9 cellular contexts compared by ENCODE assay signal in genomic region chr9:91001146-91001611, GRCh38.
A peak's percentile ranks its signal among the peaks of the same experiment; 100 is the strongest.
DNase-seq lines count a peak whose midpoint lies in the region; ATAC-seq and TF ChIP-seq lines count a peak whose summit lies in the region.
"Had no signal": no experiment of that assay in that cellular context is flagged by ENCODE, and none has a peak within 500 bp of the region (broad histone marks: within the 10 kb centered on the region; RNA-seq: fewer than 3 reads in every experiment).

No MANE protein-coding gene starts in this region.

- H3K4me3 ChIP-seq in BJ (ENCODE audit: low read depth, low read length) (no peak overlapping the region), PC-9 (no peak overlapping the region), H7 (ENCODE audit: insufficient read depth, low read depth, low read length) (no peak overlapping the region), hepatocyte (no peak overlapping the region)

- H3K27me3 ChIP-seq in BJ (ENCODE audit: control insufficient read depth, insufficient read depth, low read length) = no peaks in the 10 kb centered on the region
- H3K27me3 ChIP-seq in PC-9 (ENCODE audit: insufficient read depth, low read depth) = no peaks in the 10 kb centered on the region
- no peaks in the 10 kb centered on the region for H3K27me3 ChIP-seq in foreskin keratinocyte
- H3K27me3 ChIP-seq in H7 (ENCODE audit: control insufficient read depth, insufficient read depth, low read length) = no peaks in the 10 kb centered on the region
- no peaks in the 10 kb centered on the region for H3K27me3 ChIP-seq in hepatocyte

- H2AFZ ChIP-seq in PC-9 (no peak overlapping the region), hepatocyte (no peak overlapping the region)

- H3K36me3 ChIP-seq in BJ (ENCODE audit: control insufficient read depth, insufficient read depth, low read length) (no peaks in the 10 kb centered on the region), PC-9 (ENCODE audit: low read depth) (no peaks in the 10 kb centered on the region), H7 (replicated peaks; ENCODE audit: control insufficient read depth, insufficient read depth, low read length) (no peaks in the 10 kb centered on the region), hepatocyte (replicated peaks; ENCODE audit: insufficient read depth, low read depth) (no peaks in the 10 kb centered on the region)

- no peaks in the 10 kb centered on the region for H3K79me2 ChIP-seq in PC-9 (ENCODE audit: low read depth)
- H3K79me2 ChIP-seq in hepatocyte = no peaks in the 10 kb centered on the region

- TF ChIP-seq CTCF in BJ (IDR thresholded peaks at IDR 0.05; ENCODE audit: insufficient read depth, low read depth, low read length) (no peak), PC-9 (conservative IDR thresholded peaks at IDR 0.05) (no peak), foreskin keratinocyte (conservative IDR thresholded peaks at IDR 0.05) (no peak), hepatocyte (IDR thresholded peaks at IDR 0.05; ENCODE audit: poor library complexity) (no peak)

- intact Hi-C loops in PC-9 (cut with micrococcal nuclease; ENCODE audit: unreplicated experiment) = loop anchor here (1.0 to 2.0 kb wide), 6 partner anchors 36 to 423 kb away; no protein-coding TSS in a partner anchor

- CTCF ChIA-PET in BJ (lab: Yijun Ruan, JAX) (interaction anchor here (1.0 kb wide), 1 partner anchor 10 kb away, joined by 3 read pairs; no protein-coding TSS in a partner anchor), PC-9 (lab: Charles Lee) (no interaction called here)

- POLR2A ChIA-PET in BJ (lab: Charles Lee) (no interaction called here), PC-9 (lab: Charles Lee; ENCODE audit: unreplicated experiment) (interaction anchor here (0.6 kb wide), 1 partner anchor 58 kb away, joined by 3 read pairs; no protein-coding TSS in a partner anchor)

- 81% methylated on average over 2 of the region's 2 CpGs for WGBS in hepatocyte (ENCODE audit: low lambda C conversion rate, missing lambda C conversion rate)

- H3K9me3 ChIP-seq in PC-9 (ENCODE audit: insufficient read depth, low read depth) (no peaks in the 10 kb centered on the region), hepatocyte (ENCODE audit: low read depth) (no peaks in the 10 kb centered on the region)

- ATAC-seq in foreskin keratinocyte = peak; percentile 94
- no peak for ATAC-seq in HG03565 (IDR thresholded peaks at IDR 0.05; ENCODE audit: unreplicated experiment)

- H3F3A ChIP-seq in PC-9 (ENCODE audit: insufficient read depth, low read depth) = peaks cover 16% of the 10 kb centered on the region

- BruUV-seq in PC-9 (replicated peaks; lab: Mats Ljungman, UMichigan) = no TSS peak

- H3K4me2 ChIP-seq in PC-9 (peak overlapping the region; percentile 58), hepatocyte (no peak overlapping the region)

- H3K9me2 ChIP-seq in PC-9 (ENCODE audit: insufficient read depth) (no peaks in the 10 kb centered on the region), hepatocyte (replicated peaks; ENCODE audit: insufficient read depth) (no peaks in the 10 kb centered on the region)

- H3K27ac ChIP-seq in PC-9 = peak overlapping the region; percentile 74
- peak overlapping the region; percentile 96 for H3K27ac ChIP-seq in foreskin keratinocyte
- no peak overlapping the region for H3K27ac ChIP-seq in hepatocyte

- H4K20me1 ChIP-seq in PC-9 (ENCODE audit: insufficient read depth) = no peaks in the 10 kb centered on the region
- no peaks in the 10 kb centered on the region for H4K20me1 ChIP-seq in hepatocyte (ENCODE audit: insufficient read depth, poor library complexity, severe bottlenecking)

- DNase-seq in BJ (ENCODE audit: low read depth) (peak; percentile 23), HS-5 (ENCODE audit: low read depth) (peak; percentile 72), PC-9 (peak; percentile 94 to 98), foreskin keratinocyte (peak; percentile 99 to 100), H7 (no peak), hepatocyte (ENCODE audit: low spot score) (no peak)
- no peak for DNase-seq in activated effector memory CD4-positive, alpha-beta T cell treated with anti-CD3 and anti-CD28 coated beads, Interleukin-2, amount 50 U/mL, for 16 hours
- DNase-seq: Kasumi-1 had no signal

- H3K4me1 ChIP-seq in PC-9 (replicated peaks; ENCODE audit: insufficient read depth) = peaks cover 22% of the 10 kb centered on the region
- peaks cover 24% of the 10 kb centered on the region for H3K4me1 ChIP-seq in foreskin keratinocyte
- H3K4me1 ChIP-seq in hepatocyte (ENCODE audit: insufficient read depth) = no peaks in the 10 kb centered on the region

Comparison
In these comparisons a context has a peak if more than half of its experiments do, and no peak if none do; other contexts are left out.
1. DNase-seq: peak in BJ (single experiment), HS-5 (single experiment), PC-9 (2 of 2) and foreskin keratinocyte (2 of 2); none in H7 (single experiment), hepatocyte (single experiment) and activated effector memory CD4-positive, alpha-beta T cell treated with anti-CD3 and anti-CD28 coated beads, Interleukin-2, amount 50 U/mL, for 16 hours (single experiment).